In the genomic region with DNA sequence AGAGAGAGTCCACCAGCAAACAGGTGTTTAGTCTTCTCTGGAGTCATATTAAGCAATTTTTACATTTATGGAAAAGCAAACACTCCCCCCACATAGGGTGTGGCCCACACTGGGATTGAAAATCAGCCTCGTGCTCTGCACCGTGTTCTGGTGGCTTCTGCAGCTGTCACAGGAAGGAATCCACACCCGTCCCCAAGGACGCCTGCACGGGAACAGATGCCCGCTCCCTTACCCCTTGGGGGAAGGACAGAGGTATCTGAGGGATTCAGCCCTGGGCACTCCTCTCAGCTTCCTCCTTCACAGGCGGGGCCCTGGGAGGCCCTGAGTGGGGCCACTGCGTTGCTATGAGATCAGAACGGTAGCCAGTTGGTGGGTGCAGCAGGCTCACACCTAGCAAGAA, we compare ENCODE assay signal across 12 cellular contexts. TPM values are rescaled to one million over a fixed set of nuclear protein-coding genes. Genes with fewer than 3 reads are reported as not detected.
DNase-seq lines count a peak whose midpoint lies in the region; ATAC-seq, FAIRE-seq and TF ChIP-seq lines count a peak whose summit lies in the region.
"Had no signal": no experiment of that assay in that cellular context is flagged by ENCODE, and none has a peak within 500 bp of the region (broad histone marks: within the 10 kb centered on the region; RNA-seq: fewer than 3 reads in every experiment).

No MANE protein-coding gene starts in this region.

- WGBS in esophagus muscularis mucosa: 61% methylated on average over 6 of the region's 9 CpGs

- H3K27me3 ChIP-seq in BLaER1 (no peaks in the 10 kb centered on the region), esophagus muscularis mucosa (no peaks in the 10 kb centered on the region), H7 (ENCODE audit: control insufficient read depth, insufficient read depth, low read length) (no peaks in the 10 kb centered on the region), Karpas-422 (ENCODE audit: low read length) (no peaks in the 10 kb centered on the region)
- H3K27me3 ChIP-seq: testis had no signal

- no peaks in the 10 kb centered on the region for H3K9me2 ChIP-seq in Karpas-422 (replicated peaks; ENCODE audit: insufficient read depth, low read length)

- no peaks in the 10 kb centered on the region for H3K36me3 Mint-ChIP-seq in natural killer cell

- H3K4me1 ChIP-seq in BLaER1 (peaks cover 97% of the 10 kb centered on the region), esophagus muscularis mucosa (peaks cover 16 to 25% (median 22%) of the 10 kb centered on the region in 4 donors), Karpas-422 (ENCODE audit: low read length) (no peaks in the 10 kb centered on the region)

- H3K4me3 ChIP-seq in BLaER1 (no peak overlapping the region), esophagus muscularis mucosa (no peak overlapping the region), H7 (ENCODE audit: insufficient read depth, low read depth, low read length) (no peak overlapping the region), Karpas-422 (ENCODE audit: low read length) (no peak overlapping the region)
- H3K4me3 ChIP-seq: testis had no signal

- peak overlapping the region; percentile 30; the same call in 1 of the 2 replicates for H3K9ac ChIP-seq in BLaER1
- H3K9ac ChIP-seq in Karpas-422 (ENCODE audit: low read length): no peak overlapping the region

- no peaks in the 10 kb centered on the region for H3K36me3 ChIP-seq in BLaER1
- no peaks in the 10 kb centered on the region for H3K36me3 ChIP-seq in esophagus muscularis mucosa
- no peaks in the 10 kb centered on the region for H3K36me3 ChIP-seq in H7 (replicated peaks; ENCODE audit: control insufficient read depth, insufficient read depth, low read length)
- H3K36me3 ChIP-seq in Karpas-422 (ENCODE audit: insufficient read depth, low read length): no peaks in the 10 kb centered on the region

- DNase-seq in NCI-H69 (lab: John Stamatoyannopoulos, UW) (peak; percentile 63), esophagus muscularis mucosa (ENCODE audit: extremely low spot score) (no peak), natural killer cell (no peak), H7 (no peak), HTR-8/SVneo (ENCODE audit: insufficient read length, low spot score) (no peak), Karpas-422 (no peak), middle frontal gyrus (ENCODE audit: extremely low spot score, low spot score) (no peak)
- DNase-seq: AML-193, RPMI8226, testis had no signal

- FAIRE-seq in HTR-8/SVneo (lab: Jason Lieb, UNC): no peak

- TF ChIP-seq EP300 in esophagus muscularis mucosa (IDR thresholded peaks at IDR 0.05): no peak

- no peaks in the 10 kb centered on the region for H3K79me2 ChIP-seq in Karpas-422 (ENCODE audit: low read length)

- ATAC-seq in natural killer cell: no peak

- H3K4me1 Mint-ChIP-seq in natural killer cell: peaks cover 64 to 75% of the 10 kb centered on the region in 2 donors

- TF ChIP-seq POLR2A in esophagus muscularis mucosa (IDR thresholded peaks at IDR 0.05; ENCODE audit: low read depth): no peak

- peak overlapping the region; percentile 73 for H3K27ac ChIP-seq in BLaER1
- H3K27ac ChIP-seq in esophagus muscularis mucosa (replicated peaks in 1 of 4): peak overlapping the region; percentile 36 to 57 (median 47)
- H3K27ac ChIP-seq in Karpas-422 (ENCODE audit: low read length): no peak overlapping the region
- H3K27ac ChIP-seq: testis had no signal

- no peak overlapping the region for H2AFZ ChIP-seq in Karpas-422 (ENCODE audit: low read length)

- H3K4me2 ChIP-seq in BLaER1 (peak overlapping the region; percentile 89), Karpas-422 (ENCODE audit: low read depth, low read length, poor library complexity, severe bottlenecking) (no peak overlapping the region)

- TF ChIP-seq CTCF in esophagus muscularis mucosa (IDR thresholded peaks at IDR 0.05) (no peak), natural killer cell (IDR thresholded peaks at IDR 0.05) (no peak)

- H3K9me3 ChIP-seq in BLaER1 (no peaks in the 10 kb centered on the region), esophagus muscularis mucosa (no peaks in the 10 kb centered on the region), Karpas-422 (ENCODE audit: low read length) (no peaks in the 10 kb centered on the region)
- H3K9me3 ChIP-seq: testis had no signal

- H4K20me1 ChIP-seq in BLaER1 (no peaks in the 10 kb centered on the region), Karpas-422 (ENCODE audit: insufficient read depth, low read depth, low read length) (no peaks in the 10 kb centered on the region)

- intact Hi-C loops in esophagus muscularis mucosa (cut with DNase I) (no loop called here), natural killer cell (cut with micrococcal nuclease) (no loop called here)

- H3K27ac Mint-ChIP-seq in natural killer cell: peak overlapping the region; percentile 18 to 31

- no peak overlapping the region for H3K4me3 Mint-ChIP-seq in natural killer cell

- no peaks in the 10 kb centered on the region for H3K27me3 Mint-ChIP-seq in natural killer cell (ENCODE audit: low read depth in 2 of 2)

- H3K9me3 Mint-ChIP-seq in natural killer cell: peaks cover 0 to 2% of the 10 kb centered on the region in 2 donors

RNA-seq across cellular contexts. Expression of a gene that starts 27.8 kb away (rescaled TPM):
- total RNA-seq in esophagus muscularis mucosa: under 1 TPM; 0.06 to 0.63 (median 0.37) TPM
- total RNA-seq in natural killer cell: 1 to 10 TPM; 5.3 to 7.1 (median 5.3) TPM
- total RNA-seq in H7 (2014; rRNA removed; shearing (Covaris generic)): not detected in 2 replicates
- not detected in 2 replicates for total RNA-seq in Karpas-422 (2014; rRNA removed; shearing (Covaris generic); ENCODE audit: low replicate concordance)
- total RNA-seq: cerebellum had no signal
